ENCODE assay signal across 17 cellular contexts in the genomic region with DNA sequence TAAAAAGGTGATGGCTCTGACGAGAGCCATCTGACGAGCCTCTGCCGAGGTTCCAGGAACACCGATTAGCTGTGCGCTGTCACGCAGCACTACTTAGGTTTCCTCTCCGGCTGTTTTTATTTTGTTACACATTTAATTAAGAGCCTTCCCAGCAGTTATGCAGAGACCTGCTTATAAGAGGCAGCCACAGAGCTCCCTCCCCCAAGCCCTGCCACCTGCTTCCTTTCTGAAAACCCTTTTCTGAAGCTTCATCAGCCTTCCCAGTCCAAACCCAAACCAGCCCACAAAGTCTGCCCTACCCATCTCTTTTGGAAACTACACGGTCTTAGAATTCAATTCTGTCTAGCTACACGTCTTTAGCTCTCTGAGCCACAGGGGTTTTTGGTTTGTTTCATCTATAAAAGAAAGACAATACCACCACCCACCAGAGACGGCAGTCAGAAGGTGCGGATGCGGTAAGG. TPM values are rescaled to one million over a fixed set of nuclear protein-coding genes. Genes with fewer than 3 reads are reported as not detected.
DNase-seq lines count a peak whose midpoint lies in the region; ATAC-seq and TF ChIP-seq lines count a peak whose summit lies in the region.
"Had no signal": no experiment of that assay in that cellular context is flagged by ENCODE, and none has a peak within 500 bp of the region (broad histone marks: within the 10 kb centered on the region; RNA-seq: fewer than 3 reads in every experiment).

No MANE protein-coding gene starts in this region.

- H3K4me1 ChIP-seq in DND-41 (ENCODE audit: insufficient read depth, low read length): no peaks in the 10 kb centered on the region
- no peaks in the 10 kb centered on the region for H3K4me1 ChIP-seq in H9 (ENCODE audit: insufficient read depth, low read length)
- H3K4me1 ChIP-seq: Caco-2, left lung, thyroid gland had no signal

- H3K9me3 Mint-ChIP-seq in brain (no peaks in the 10 kb centered on the region), H9 (no peaks in the 10 kb centered on the region)
- H3K9me3 Mint-ChIP-seq: activated B cell treated with CpG ODN at 0.5 μM for 24 hours had no signal

- H3K27ac Mint-ChIP-seq in brain (peak overlapping the region in 3 of 5 experiments; percentile 29 to 90 (median 64)), H9 (0 out of 7 replicates have a peak overlapping the region, but pooled peaks of 1 of the 3 experiments have one; percentile 7)
- H3K27ac Mint-ChIP-seq: activated B cell treated with CpG ODN at 0.5 μM for 24 hours had no signal

- H3K4me2 ChIP-seq in DND-41 (ENCODE audit: insufficient read depth, low read length) (no peak overlapping the region), H9 (ENCODE audit: insufficient read depth, insufficient read length, low read length) (no peak overlapping the region)

- H3K23me2 ChIP-seq in H9 (ENCODE audit: insufficient read length, low read depth, low read length, poor library complexity, severe bottlenecking): no peaks in the 10 kb centered on the region

- no peak overlapping the region for H4K5ac ChIP-seq in H9 (ENCODE audit: insufficient read length, low read depth, low read length)

- no peak overlapping the region for H2BK5ac ChIP-seq in H9 (ENCODE audit: insufficient read length, low read length)

- no CpG with 5 or more reads among the region's 12 CpGs for WGBS in H9 (ENCODE audit: extremely low coverage, insufficient read length, low lambda C conversion rate)

- H4K20me1 ChIP-seq in DND-41 (ENCODE audit: insufficient read depth, low read length) (peaks cover 8% of the 10 kb centered on the region), H9 (ENCODE audit: control insufficient read depth, insufficient read depth, insufficient read length) (no peaks in the 10 kb centered on the region)

- H2BK120ac ChIP-seq in H9 (ENCODE audit: low read depth, low read length, poor library complexity, severe bottlenecking): no peak overlapping the region

- no peak for TF ChIP-seq CTCF in DND-41 (IDR thresholded peaks at IDR 0.05; ENCODE audit: borderline replicate concordance, extremely low read depth, low read length, poor library complexity, severe bottlenecking)
- TF ChIP-seq CTCF in brain (conservative IDR thresholded peaks at IDR 0.05): no peak
- no peak for TF ChIP-seq CTCF in H9 (conservative IDR thresholded peaks at IDR 0.05)

- H3T11ph ChIP-seq in H9 (ENCODE audit: low read length): no peak overlapping the region

- H3K4me3 ChIP-seq in DND-41 (ENCODE audit: low read depth in 1 of 2, low read length in 2 of 2): no peak overlapping the region
- H3K4me3 ChIP-seq: left lung, thyroid gland had no signal

- no peak overlapping the region for H2AFZ ChIP-seq in DND-41 (ENCODE audit: low read depth, low read length)
- H2AFZ ChIP-seq in H9 (ENCODE audit: low read length): no peak overlapping the region

- ATAC-seq in DND-41 (ENCODE audit: insufficient read depth, low read depth): peak; percentile 76
- ATAC-seq: HCT116, left lung, Panc1 had no signal

- H2BK20ac ChIP-seq in H9 (ENCODE audit: low read depth, low read length, poor library complexity, severe bottlenecking): no peak overlapping the region

- H3K14ac ChIP-seq in H9 (ENCODE audit: insufficient read depth, low read length): no peak overlapping the region

- H3K27ac ChIP-seq in DND-41 (ENCODE audit: low read length) (no peak overlapping the region), H9 (ENCODE audit: insufficient read length, low read depth, low read length) (no peak overlapping the region)
- H3K27ac ChIP-seq: left lung, thyroid gland had no signal

- peaks cover 24% of the 10 kb centered on the region for H3K4me1 Mint-ChIP-seq in brain
- peaks cover 5 to 9% of the 10 kb centered on the region in 2 experiments; a peak in 3 of 4 replicates for H3K4me1 Mint-ChIP-seq in H9
- H3K4me1 Mint-ChIP-seq: activated B cell treated with CpG ODN at 0.5 μM for 24 hours had no signal

- H4K8ac ChIP-seq in H9 (replicated peaks; ENCODE audit: insufficient read length, low read depth, low read length): no peak overlapping the region

- no peaks in the 10 kb centered on the region for H3K79me1 ChIP-seq in H9 (ENCODE audit: insufficient read depth, low read depth, low read length, poor library complexity, severe bottlenecking)

- H2AK5ac ChIP-seq in H9 (ENCODE audit: insufficient read length, low read length): no peak overlapping the region

- H2BK15ac ChIP-seq in H9 (ENCODE audit: low read depth, low read length): no peak overlapping the region

- H3K56ac ChIP-seq in H9 (ENCODE audit: insufficient read length, low read depth, low read length): no peak overlapping the region

- no peak overlapping the region for H4K91ac ChIP-seq in H9 (ENCODE audit: insufficient read length, low read depth, low read length)

- no peak overlapping the region for H2BK12ac ChIP-seq in H9 (ENCODE audit: insufficient read length, low read depth, low read length)

- peak; percentile 71 for DNase-seq in NCI-H82 (lab: John Stamatoyannopoulos, UW)
- DNase-seq in NCI-H82 treated with DMSO at 0.1 percent for 48 hours (lab: John Stamatoyannopoulos, UW; ENCODE audit: unreplicated experiment): no peak
- peak; percentile 14 for DNase-seq in DND-41
- DNase-seq in SK-N-DZ (ENCODE audit: low spot score): peak; percentile 34
- no peak for DNase-seq in H9
- DNase-seq in DMS79 (lab: John Stamatoyannopoulos, UW): no peak
- DNase-seq in amniotic stem cell (lab: John Stamatoyannopoulos, UW): no peak
- DNase-seq: activated B cell treated with CpG ODN at 0.5 μM for 24 hours; Caco-2; caudate nucleus; effector CD8-positive, alpha-beta T cell; GDM1; left lung; thyroid gland had no signal

- no peak overlapping the region for H3K4ac ChIP-seq in H9 (ENCODE audit: low read depth, low read length)

- H3K79me2 ChIP-seq in DND-41 (ENCODE audit: insufficient read depth, low read length) (no peaks in the 10 kb centered on the region), H9 (ENCODE audit: insufficient read depth, low read length) (no peaks in the 10 kb centered on the region)

- no peak overlapping the region for H3K18ac ChIP-seq in H9 (ENCODE audit: insufficient read length, low read depth, low read length)

- H3K4me3 Mint-ChIP-seq in brain (peak overlapping the region in 1 of 5 experiments; percentile 3), H9 (no peak overlapping the region)
- H3K4me3 Mint-ChIP-seq: activated B cell treated with CpG ODN at 0.5 μM for 24 hours had no signal

- H3K36me3 ChIP-seq in DND-41 (ENCODE audit: insufficient read depth, low read length): peaks cover 92% of the 10 kb centered on the region

- H3K9ac ChIP-seq in DND-41 (ENCODE audit: low read depth, low read length) (no peak overlapping the region), H9 (ENCODE audit: extremely low read depth, insufficient read length, low read length) (no peak overlapping the region)

- H3K27me3 ChIP-seq in DND-41 (ENCODE audit: insufficient read depth, low read length, poor library complexity) (no peaks in the 10 kb centered on the region), H9 (ENCODE audit: insufficient read depth, low read length) (no peaks in the 10 kb centered on the region)
- H3K27me3 ChIP-seq: left lung, thyroid gland had no signal

- H3K36me3 Mint-ChIP-seq in brain: peaks cover 82% of the 10 kb centered on the region
- peaks cover 16 to 65% (median 64%) of the 10 kb centered on the region in 3 experiments; a peak in 6 of 7 replicates for H3K36me3 Mint-ChIP-seq in H9 (ENCODE audit: insufficient read depth in 1 of 3, low read depth in 3 of 3)

- H3K23ac ChIP-seq in H9 (ENCODE audit: insufficient read length, low read depth, low read length): no peak overlapping the region

- H3K27me3 Mint-ChIP-seq in brain (no peaks in the 10 kb centered on the region), H9 (ENCODE audit: low read depth) (no peaks in the 10 kb centered on the region)
- H3K27me3 Mint-ChIP-seq: activated B cell treated with CpG ODN at 0.5 μM for 24 hours had no signal

- H3K9me3 ChIP-seq in DND-41 (ENCODE audit: insufficient read depth, low read length, severe bottlenecking) (no peaks in the 10 kb centered on the region), H9 (ENCODE audit: control insufficient read depth, low read depth, low read length) (no peaks in the 10 kb centered on the region)
- H3K9me3 ChIP-seq: Caco-2, left lung, thyroid gland had no signal

RNA-seq across cellular contexts. Expression of a gene that starts 49.1 kb away (rescaled TPM):
- polyA plus RNA-seq in SK-N-DZ (2014; cell fraction: cytosol; rRNA removed): 82.3 and 83.8 TPM in 2 replicates
- polyA plus RNA-seq in SK-N-DZ (2014; cell fraction: nucleus; rRNA removed): 48.0 and 48.5 TPM in 2 replicates
- polyA plus RNA-seq in brain (ENCODE audit: insufficient read depth, low read depth, low replicate concordance): 138 TPM
- 59.7 and 61.6 TPM in 2 replicates for total RNA-seq in H9 (2021)

Comparison
In these comparisons a context has a peak if more than half of its experiments do, and no peak if none do; other contexts are left out.
1. DNase-seq: peak in NCI-H82 (single experiment), DND-41 (single experiment) and SK-N-DZ (single experiment); none in NCI-H82 treated with DMSO at 0.1 percent for 48 hours (single experiment), H9 (single experiment), DMS79 (single experiment) and amniotic stem cell (single experiment).